ENCODE assay signal across 9 cellular contexts in genomic region chr22:20549232-20549841, GRCh38. TPM values are rescaled to one million over a fixed set of nuclear protein-coding genes. Genes with fewer than 3 reads are reported as not detected.
DNase-seq lines count a peak whose midpoint lies in the region; ATAC-seq and TF ChIP-seq lines count a peak whose summit lies in the region.
"Had no signal": no experiment of that assay in that cellular context is flagged by ENCODE, and none has a peak within 500 bp of the region (broad histone marks: within the 10 kb centered on the region; RNA-seq: fewer than 3 reads in every experiment).

No MANE protein-coding gene starts in this region.

- no peaks in the 10 kb centered on the region for H3K9me3 ChIP-seq in CD4-positive, alpha-beta T cell (ENCODE audit: control insufficient read depth, low read length)

- no peaks in the 10 kb centered on the region for H3K27me3 ChIP-seq in CD4-positive, alpha-beta T cell (ENCODE audit: control insufficient read depth, insufficient read depth, low read length)

- peak; percentile 77 for ATAC-seq in CD4-positive, alpha-beta T cell (ENCODE audit: poor library complexity)
- no peak for ATAC-seq in naive B cell (ENCODE audit: low read depth in 2 of 2)
- ATAC-seq in GM19455 (IDR thresholded peaks at IDR 0.05; ENCODE audit: unreplicated experiment) = no peak
- ATAC-seq in GM19023 (IDR thresholded peaks at IDR 0.05; ENCODE audit: unreplicated experiment) = no peak
- ATAC-seq in HG03342 (IDR thresholded peaks at IDR 0.05; ENCODE audit: unreplicated experiment) = no peak

- H3K4me3 Mint-ChIP-seq in CD4-positive, alpha-beta T cell = peak overlapping the region; percentile 87
- H3K4me3 Mint-ChIP-seq in MCF 10A (ENCODE audit: unreplicated experiment) = no peak overlapping the region
- peak overlapping the region in 5 of 8 donors; percentile 33 to 79 (median 49) for H3K4me3 Mint-ChIP-seq in naive B cell

- no peak for TF ChIP-seq CTCF in CD4-positive, alpha-beta T cell (IDR thresholded peaks at IDR 0.05)
- no peak for TF ChIP-seq CTCF in MCF 10A (IDR thresholded peaks at IDR 0.05; ENCODE audit: unreplicated experiment)

- DNase-seq in CD4-positive, alpha-beta T cell = peak; percentile 54 to 72 (median 64)
- DNase-seq in T follicular helper cell (ENCODE audit: low read depth) (peak; percentile 62), MCF 10A (ENCODE audit: unreplicated experiment) (no peak), naive B cell (no peak), SW 1271 (lab: John Stamatoyannopoulos, UW) (no peak)

- POLR2A ChIA-PET in CD4-positive, alpha-beta T cell (lab: Charles Lee) = interaction anchor here (1.0 to 11.1 kb wide), 13 partner anchors 9 to 230 kb away, joined by 3 to 343 read pairs (median 7); partner anchors contain the start of genes DGCR6L and MED15
- POLR2A ChIA-PET in MCF 10A (lab: Yijun Ruan, JAX) = interaction anchor here (1.4 kb wide), 1 partner anchor 15 kb away, joined by 4 read pairs; no protein-coding TSS in a partner anchor

- intact Hi-C loops in CD4-positive, alpha-beta T cell (cut with DNase I, micrococcal nuclease) = loop anchor here in 1 of 2 experiments (1.0 to 2.0 kb wide), 2 partner anchors 8 to 17 kb away; no protein-coding TSS in a partner anchor
- intact Hi-C loops in MCF 10A (cut with micrococcal nuclease) = no loop called here

- CTCF ChIA-PET in CD4-positive, alpha-beta T cell (lab: Charles Lee) = interaction anchor here (1.0 to 8.5 kb wide), 5 partner anchors 8 to 41 kb away, joined by 3 to 107 read pairs (median 6); no protein-coding TSS in a partner anchor
- CTCF ChIA-PET in MCF 10A (lab: Yijun Ruan, JAX) = interaction anchor here (1.4 kb wide), 1 partner anchor 15 kb away, joined by 7 read pairs; no protein-coding TSS in a partner anchor

- no TSS peak for BruUV-seq in MCF 10A (replicated peaks; lab: Mats Ljungman, UMichigan)

- H3K27ac Mint-ChIP-seq in CD4-positive, alpha-beta T cell = peak overlapping the region; percentile 92
- H3K27ac Mint-ChIP-seq in MCF 10A (ENCODE audit: low read depth, unreplicated experiment) = peak overlapping the region; percentile 80
- peak overlapping the region; percentile 64 to 90 (median 79) for H3K27ac Mint-ChIP-seq in naive B cell

- no peaks in the 10 kb centered on the region for H3K27me3 Mint-ChIP-seq in CD4-positive, alpha-beta T cell
- H3K27me3 Mint-ChIP-seq in MCF 10A (ENCODE audit: insufficient read depth, unreplicated experiment) (no peaks in the 10 kb centered on the region), naive B cell (no peaks in the 10 kb centered on the region)

- peak overlapping the region; percentile 89 for H3K27ac ChIP-seq in CD4-positive, alpha-beta T cell (ENCODE audit: low read depth, low read length)
- H3K27ac ChIP-seq: VCaP had no signal

- H3K4me1 Mint-ChIP-seq in CD4-positive, alpha-beta T cell (ENCODE audit: low read depth) = peaks cover 84% of the 10 kb centered on the region
- H3K4me1 Mint-ChIP-seq in MCF 10A (ENCODE audit: insufficient read depth, unreplicated experiment) (peaks cover 20% of the 10 kb centered on the region), naive B cell (peaks cover 28 to 42% (median 37%) of the 10 kb centered on the region in 3 donors)

- H3K36me3 Mint-ChIP-seq in CD4-positive, alpha-beta T cell (ENCODE audit: low read depth) = peaks cover 64% of the 10 kb centered on the region
- peaks cover 41% of the 10 kb centered on the region for H3K36me3 Mint-ChIP-seq in MCF 10A (ENCODE audit: insufficient read depth, unreplicated experiment)
- peaks cover 5 to 8% of the 10 kb centered on the region in 2 donors for H3K36me3 Mint-ChIP-seq in naive B cell

- no peaks in the 10 kb centered on the region for H3K9me3 Mint-ChIP-seq in CD4-positive, alpha-beta T cell
- H3K9me3 Mint-ChIP-seq in MCF 10A (ENCODE audit: unreplicated experiment) (no peaks in the 10 kb centered on the region), naive B cell (no peaks in the 10 kb centered on the region)

RNA-seq across cellular contexts. Expression of gene MED15, which starts 41.9 kb away (rescaled TPM):
- 100 to 1,000 TPM; 181 to 191 TPM for total RNA-seq in CD4-positive, alpha-beta T cell
- 122 TPM in 2 replicates for total RNA-seq in MCF 10A (2022)
- polyA plus RNA-seq in naive B cell (ENCODE audit: low read depth in 6 of 6) = 10 to 100 TPM in 5 of 6 donors, 1 to 10 TPM in 1; 7.3 to 41.8 (median 17.1) TPM

RNA-seq across cellular contexts. Expression of gene KLHL22, which starts 53.7 kb away (rescaled TPM):
- total RNA-seq in CD4-positive, alpha-beta T cell = 10 to 100 TPM; 24.1 to 27.7 TPM
- 14.7 and 20.9 TPM in 2 replicates for total RNA-seq in MCF 10A (2022)
- polyA plus RNA-seq in naive B cell (ENCODE audit: low read depth in 6 of 6) = 10 to 100 TPM in 5 of 6 donors, 1 to 10 TPM in 1; 4.7 to 24.3 (median 15.9) TPM

Comparison
In these comparisons a context has a peak if more than half of its experiments do, and no peak if none do; other contexts are left out.
1. DNase-seq: peak in CD4-positive, alpha-beta T cell (10 of 10) and T follicular helper cell (single experiment); none in MCF 10A (single experiment), naive B cell (single experiment) and SW 1271 (0 of 2).
2. Peak in every context shown above with its lines, with median percentiles within 50 percentile points of each other: H3K27ac Mint-ChIP-seq.